ENCODE assay signal across 17 cellular contexts in genomic region chr21:45208627-45208951, GRCh38.
DNase-seq lines count a peak whose midpoint lies in the region; ATAC-seq, FAIRE-seq and TF ChIP-seq lines count a peak whose summit lies in the region.
"Had no signal": no experiment of that assay in that cellular context is flagged by ENCODE, and none has a peak within 500 bp of the region (broad histone marks: within the 10 kb centered on the region; RNA-seq: fewer than 3 reads in every experiment).

No MANE protein-coding gene starts in this region.

- H3K9me3 Mint-ChIP-seq in activated naive CD8-positive, alpha-beta T cell treated with anti-CD3 and anti-CD28 coated beads, Interleukin-2, amount 50 U/mL, for 24 hours: no peaks in the 10 kb centered on the region
- H3K9me3 Mint-ChIP-seq: memory B cell; neural crest cell; T-helper 2 cell treated with Interferon-gamma antibody and Interleukin-4, amounts not matched to agents 5 μg/mL and 100 μg/mL, for 36 hours had no signal

- H3K27me3 Mint-ChIP-seq in activated naive CD8-positive, alpha-beta T cell treated with anti-CD3 and anti-CD28 coated beads, Interleukin-2, amount 50 U/mL, for 24 hours: no peaks in the 10 kb centered on the region
- H3K27me3 Mint-ChIP-seq: memory B cell had no signal

- peaks cover 38% of the 10 kb centered on the region for H3K36me3 Mint-ChIP-seq in activated naive CD8-positive, alpha-beta T cell treated with anti-CD3 and anti-CD28 coated beads, Interleukin-2, amount 50 U/mL, for 24 hours (ENCODE audit: low read depth)

- FAIRE-seq in GM12891 (lab: Jason Lieb, UNC): peak; percentile 62

- H3K4me1 Mint-ChIP-seq in activated naive CD8-positive, alpha-beta T cell treated with anti-CD3 and anti-CD28 coated beads, Interleukin-2, amount 50 U/mL, for 24 hours: peaks cover 25% of the 10 kb centered on the region
- H3K4me1 Mint-ChIP-seq: neural crest cell had no signal

- H3K27ac Mint-ChIP-seq in activated naive CD8-positive, alpha-beta T cell treated with anti-CD3 and anti-CD28 coated beads, Interleukin-2, amount 50 U/mL, for 24 hours: peak overlapping the region; percentile 40
- H3K27ac Mint-ChIP-seq: memory B cell had no signal

- in situ Hi-C loops in G401 (cut with HindIII; ENCODE audit: low sequenced_read_pairs): no loop called here

- H3K4me3 Mint-ChIP-seq in activated naive CD8-positive, alpha-beta T cell treated with anti-CD3 and anti-CD28 coated beads, Interleukin-2, amount 50 U/mL, for 24 hours: no peak overlapping the region
- H3K4me3 Mint-ChIP-seq: memory B cell; neural crest cell; T-helper 2 cell treated with Interferon-gamma antibody and Interleukin-4, amounts not matched to agents 5 μg/mL and 100 μg/mL, for 36 hours had no signal

- no peak overlapping the region for H3K27ac ChIP-seq in caudate nucleus (ENCODE audit: low read depth, low read length)
- H3K27ac ChIP-seq: transverse colon had no signal

- no peak for TF ChIP-seq POLR2A in GM12891 (IDR thresholded peaks at IDR 0.05; ENCODE audit: low read depth, low read length)

- peak; percentile 78 for ATAC-seq in activated naive CD8-positive, alpha-beta T cell treated with anti-CD3 and anti-CD28 coated beads, Interleukin-2, amount 50 U/mL, for 24 hours
- no peak for ATAC-seq in HG02759 (IDR thresholded peaks at IDR 0.05; ENCODE audit: unreplicated experiment)
- ATAC-seq: HCT116 had no signal

- DNase-seq in AG08396 (ENCODE audit: low spot score) (peak; percentile 29), GM12891 (ENCODE audit: insufficient read length, low spot score) (no peak), kidney tubule cell (ENCODE audit: low spot score) (peak; percentile 42), caudate nucleus (lab: John Stamatoyannopoulos, UW) (no peak), G401 (ENCODE audit: low spot score) (no peak), dedifferentiated amniotic fluid mesenchymal stem cell (ENCODE audit: extremely low spot score) (no peak)
- no peak for DNase-seq in activated naive CD8-positive, alpha-beta T cell treated with anti-CD3 and anti-CD28 coated beads, Interleukin-2, amount 50 U/mL, for 24 hours
- DNase-seq: activated gamma-delta T cell treated with Interleukin-2 at 50 U/mL for 16 hours; BE2C; SHP77; stimulated activated CD8-positive, alpha-beta memory T cell treated with anti-CD3 and anti-CD28 coated beads, Interleukin-4, amount 100 ng/mL, for 48 hours; transverse colon had no signal

TF ChIP-seq in GM12891, 5 proteins besides CTCF, POLR2A, EP300 and RAD21:
- TF ChIP-seq PAX5 (IDR thresholded peaks at IDR 0.05; ENCODE audit: insufficient read depth, low read length, severe bottlenecking) (no peak), POU2F2 (IDR thresholded peaks at IDR 0.05; ENCODE audit: low read depth, low read length) (no peak), POLR2AphosphoS5 (IDR thresholded peaks at IDR 0.05; ENCODE audit: low read depth, low read length) (no peak), SPI1 (IDR thresholded peaks at IDR 0.05; ENCODE audit: low read depth, low read length) (no peak), TAF1 (IDR thresholded peaks at IDR 0.05; ENCODE audit: low read depth, low read length) (no peak)

Comparison
In these comparisons a context has a peak if more than half of its experiments do, and no peak if none do; other contexts are left out.
1. DNase-seq: peak in AG08396 (single experiment) and kidney tubule cell (single experiment); none in GM12891 (single experiment), activated naive CD8-positive, alpha-beta T cell treated with anti-CD3 and anti-CD28 coated beads, Interleukin-2, amount 50 U/mL, for 24 hours (single experiment), caudate nucleus (0 of 61), G401 (single experiment) and dedifferentiated amniotic fluid mesenchymal stem cell (single experiment).